Comparison of ENCODE assay signal across 8 cellular contexts in the genomic region with DNA sequence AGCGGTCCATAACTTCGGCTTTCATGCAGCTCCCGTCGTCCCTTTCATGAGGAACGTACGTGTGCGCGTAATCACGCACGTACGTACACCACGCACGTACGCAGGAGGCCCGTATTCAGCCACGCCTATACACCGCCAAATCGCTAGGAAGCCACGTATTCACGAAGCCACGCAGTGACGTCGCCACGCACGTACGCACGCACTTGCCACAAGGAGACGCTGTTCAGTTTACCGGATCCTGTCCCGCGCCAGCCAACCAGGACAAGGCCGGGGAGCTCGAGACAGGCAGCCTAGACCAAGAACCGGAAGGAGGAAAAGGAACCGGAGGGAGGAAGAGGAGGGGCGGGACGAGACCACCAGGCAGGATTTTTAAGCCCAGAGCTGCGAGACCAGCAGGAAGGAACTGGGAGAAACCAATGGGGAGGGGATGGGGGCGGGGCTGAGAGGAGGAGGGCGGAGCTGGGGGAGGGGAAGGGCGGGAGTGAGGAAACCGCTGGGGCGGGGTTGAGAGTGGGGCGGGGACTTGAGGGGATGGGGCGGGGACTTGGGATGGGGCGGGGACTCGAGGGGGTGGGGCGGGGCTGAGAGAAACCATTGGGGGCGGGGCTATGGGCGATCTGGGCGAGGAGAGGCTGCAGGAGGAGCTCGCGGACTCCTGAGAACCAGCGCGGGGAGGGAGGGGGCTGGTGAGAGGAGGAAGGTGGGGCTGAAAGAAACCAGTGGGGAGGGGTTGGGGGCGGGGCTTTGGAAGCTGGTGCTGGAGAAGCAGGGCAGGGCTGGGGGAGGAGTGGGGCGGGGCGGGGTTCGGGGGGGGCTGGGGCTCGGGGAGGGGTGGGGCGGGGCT. TPM values are rescaled to one million over a fixed set of nuclear protein-coding genes. Genes with fewer than 3 reads are reported as not detected.
A peak's percentile ranks its signal among the peaks of the same experiment; 100 is the strongest.
DNase-seq lines count a peak whose midpoint lies in the region; ATAC-seq and TF ChIP-seq lines count a peak whose summit lies in the region.

A gene (minus strand): TSS at position 65 of the 844 bp plus-strand sequence. CDS start 4,617 bp downstream, outside the sequence.

- H4K20me1 ChIP-seq in DOHH2 (ENCODE audit: control insufficient read depth, insufficient read depth, low read depth, low read length) (no peaks in the 10 kb centered on the region), GM23338 (replicated peaks; ENCODE audit: insufficient read depth) (no peaks in the 10 kb centered on the region)

- H3K9me3 ChIP-seq in DOHH2 (ENCODE audit: control insufficient read depth, insufficient read depth, low read length) (no peaks in the 10 kb centered on the region), esophagus squamous epithelium (no peaks in the 10 kb centered on the region)

- H3K36me3 ChIP-seq in DOHH2 (ENCODE audit: control insufficient read depth, low read length) = 0 out of 2 replicates have a peak, but pooled peaks cover 3% of the 10 kb centered on the region
- no peaks in the 10 kb centered on the region for H3K36me3 ChIP-seq in GM23338 (ENCODE audit: insufficient read depth)
- peaks cover 0 to 14% (median 0%) of the 10 kb centered on the region in 3 donors for H3K36me3 ChIP-seq in esophagus squamous epithelium

- no peaks in the 10 kb centered on the region for H3K4me1 Mint-ChIP-seq in GM23338
- peaks cover 4% of the 10 kb centered on the region for H3K4me1 Mint-ChIP-seq in activated T-helper 1 cell treated with anti-CD3 and anti-CD28 coated beads, Interleukin-12 subunit alpha, Interleukin-12 subunit beta, Interleukin-2, Interleukin-4 antibody, amounts not matched to agents 30 ng/mL and 10 ng/mL and 1 ng/mL, durations not matched to agents 14 hours and 24 hours and 36 hours (ENCODE audit: low read depth)

- peak in 3 of 4 donors; percentile 19 to 69 (median 54) for TF ChIP-seq POLR2A in esophagus squamous epithelium (IDR thresholded peaks at IDR 0.05)

- H3K27ac Mint-ChIP-seq in GM23338 = peak within 1 kb of the TSS; percentile 95
- H3K27ac Mint-ChIP-seq in activated T-helper 1 cell treated with anti-CD3 and anti-CD28 coated beads, Interleukin-12 subunit alpha, Interleukin-12 subunit beta, Interleukin-2, Interleukin-4 antibody, amounts not matched to agents 30 ng/mL and 10 ng/mL and 1 ng/mL, durations not matched to agents 14 hours and 24 hours and 36 hours = peak within 1 kb of the TSS; percentile 100

- no peaks in the 10 kb centered on the region for H3F3A ChIP-seq in DOHH2 (ENCODE audit: control insufficient read depth, insufficient read depth)
- H3F3A ChIP-seq in GM23338 (replicated peaks; ENCODE audit: low read depth) = no peaks in the 10 kb centered on the region

- intact Hi-C loops in activated T-helper 1 cell treated with anti-CD3 and anti-CD28 coated beads, Interleukin-12 subunit alpha, Interleukin-12 subunit beta, Interleukin-2, Interleukin-4 antibody, amounts not matched to agents 30 ng/mL and 10 ng/mL and 1 ng/mL, durations not matched to agents 14 hours and 24 hours and 36 hours (cut with micrococcal nuclease) = loop anchor here (2.0 to 10.0 kb wide), 4 partner anchors 66 to 1456 kb away; a partner anchor contains a TSS
- intact Hi-C loops in esophagus squamous epithelium (cut with DNase I) = no loop called here

- ATAC-seq in GM23338 = peak; percentile 52

- H3K79me2 ChIP-seq in DOHH2 (ENCODE audit: control insufficient read depth, low read length) (peaks cover 13% of the 10 kb centered on the region), GM23338 (replicated peaks; ENCODE audit: insufficient read depth) (peaks cover 7% of the 10 kb centered on the region)

- peak; percentile 44 for TF ChIP-seq CTCF in DOHH2 (IDR thresholded peaks at IDR 0.05; ENCODE audit: low read depth, low read length, poor library complexity, severe bottlenecking)
- peak; percentile 45 to 65 for TF ChIP-seq CTCF in GM23338 (conservative IDR thresholded peaks at IDR 0.05; ENCODE audit: low read depth in 2 of 2)
- TF ChIP-seq CTCF in esophagus squamous epithelium (IDR thresholded peaks at IDR 0.05) = peak in 5 of 6 experiments; percentile 30 to 73 (median 59)

- no peaks in the 10 kb centered on the region; the same call in 1 of the 2 replicates for H3K4me1 ChIP-seq in DOHH2 (ENCODE audit: control insufficient read depth, low read length)
- H3K4me1 ChIP-seq in GM23338 (ENCODE audit: insufficient read depth) = no peaks in the 10 kb centered on the region
- H3K4me1 ChIP-seq in esophagus squamous epithelium = peaks cover 0 to 11% (median 3%) of the 10 kb centered on the region in 3 donors

- H2AFZ ChIP-seq in GM23338 = no peak within 1 kb of the TSS

- H3K4me3 ChIP-seq in DOHH2 (ENCODE audit: low read length) (peak within 1 kb of the TSS; percentile 87), GM23338 (peak within 1 kb of the TSS; percentile 68), esophagus squamous epithelium (peak within 1 kb of the TSS; percentile 63 to 79 (median 68))

- H3K9me2 ChIP-seq in DOHH2 (replicated peaks; ENCODE audit: control insufficient read depth, low read length) (no peaks in the 10 kb centered on the region), GM23338 (ENCODE audit: insufficient read depth) (no peaks in the 10 kb centered on the region)

- H3K27me3 ChIP-seq in DOHH2 (ENCODE audit: control insufficient read depth, low read length) (no peaks in the 10 kb centered on the region), GM23338 (ENCODE audit: insufficient read depth) (no peaks in the 10 kb centered on the region), esophagus squamous epithelium (no peaks in the 10 kb centered on the region)

- H3K9me3 Mint-ChIP-seq in GM23338 = no peaks in the 10 kb centered on the region
- no peaks in the 10 kb centered on the region for H3K9me3 Mint-ChIP-seq in activated T-helper 1 cell treated with anti-CD3 and anti-CD28 coated beads, Interleukin-12 subunit alpha, Interleukin-12 subunit beta, Interleukin-2, Interleukin-4 antibody, amounts not matched to agents 30 ng/mL and 10 ng/mL and 1 ng/mL, durations not matched to agents 14 hours and 24 hours and 36 hours

- H3K4me3 Mint-ChIP-seq in GM23338 = peak within 1 kb of the TSS; percentile 86
- H3K4me3 Mint-ChIP-seq in activated T-helper 1 cell treated with anti-CD3 and anti-CD28 coated beads, Interleukin-12 subunit alpha, Interleukin-12 subunit beta, Interleukin-2, Interleukin-4 antibody, amounts not matched to agents 30 ng/mL and 10 ng/mL and 1 ng/mL, durations not matched to agents 14 hours and 24 hours and 36 hours = peak within 1 kb of the TSS; percentile 92

- WGBS in esophagus squamous epithelium, 2 donors = 0 to 54% methylated on average over 30 to 35 of the region's 61 CpGs

- H3K36me3 Mint-ChIP-seq in GM23338 (ENCODE audit: low read depth) = peaks cover 5% of the 10 kb centered on the region; the same call in 1 of the 3 replicates
- H3K36me3 Mint-ChIP-seq in activated T-helper 1 cell treated with anti-CD3 and anti-CD28 coated beads, Interleukin-12 subunit alpha, Interleukin-12 subunit beta, Interleukin-2, Interleukin-4 antibody, amounts not matched to agents 30 ng/mL and 10 ng/mL and 1 ng/mL, durations not matched to agents 14 hours and 24 hours and 36 hours (ENCODE audit: low read depth) = peaks cover 7% of the 10 kb centered on the region

- H3K27ac ChIP-seq in DOHH2 (ENCODE audit: low read depth, low read length) = peak within 1 kb of the TSS; percentile 71
- peak within 1 kb of the TSS; percentile 83; the same call in 1 of the 2 replicates for H3K27ac ChIP-seq in GM23338 (ENCODE audit: low read depth)
- peak within 1 kb of the TSS; percentile 93 to 97 (median 94) for H3K27ac ChIP-seq in esophagus squamous epithelium

- H3K4me2 ChIP-seq in DOHH2 (ENCODE audit: low read length) (peak within 1 kb of the TSS; percentile 73), GM23338 (peak within 1 kb of the TSS; percentile 78)

- peaks cover 6% of the 10 kb centered on the region for H3K27me3 Mint-ChIP-seq in GM23338 (ENCODE audit: insufficient read depth, low read depth, poor library complexity)
- H3K27me3 Mint-ChIP-seq in activated T-helper 1 cell treated with anti-CD3 and anti-CD28 coated beads, Interleukin-12 subunit alpha, Interleukin-12 subunit beta, Interleukin-2, Interleukin-4 antibody, amounts not matched to agents 30 ng/mL and 10 ng/mL and 1 ng/mL, durations not matched to agents 14 hours and 24 hours and 36 hours (ENCODE audit: insufficient read depth) = no peaks in the 10 kb centered on the region

- peak; percentile 92 for DNase-seq in GM23338 (ENCODE audit: low spot score)
- DNase-seq in LHCN-M2 (ENCODE audit: low read depth) = peak; percentile 97
- DNase-seq in RPMI7951 (ENCODE audit: low read depth) = peak; percentile 99
- DNase-seq in activated T-helper 1 cell treated with anti-CD3 and anti-CD28 coated beads, Interleukin-12 subunit alpha, Interleukin-12 subunit beta, Interleukin-2, Interleukin-4 antibody, amounts not matched to agents 30 ng/mL and 10 ng/mL and 1 ng/mL, durations not matched to agents 14 hours and 24 hours and 36 hours (ENCODE audit: low spot score) = peak; percentile 89
- DNase-seq in esophagus squamous epithelium (lab: John Stamatoyannopoulos, UW) = peak; percentile 89
- DNase-seq in myocyte (ENCODE audit: low read depth) = peak; percentile 96
- peak; percentile 74 to 87 for DNase-seq in stimulated activated CD8-positive, alpha-beta memory T cell treated with anti-CD3 and anti-CD28 coated beads, Interleukin-7, amount 100 ng/mL, for 48 hours (ENCODE audit: extremely low read depth in 1 of 2, low read depth in 1 of 2)

TF ChIP-seq in GM23338, 12 proteins besides CTCF, POLR2A, EP300 and RAD21 (continues in another document):
- TF ChIP-seq EZH2 (IDR thresholded peaks at IDR 0.05; ENCODE audit: low read depth, unreplicated experiment) = no peak
- no peak for TF ChIP-seq STAT1 (IDR thresholded peaks at IDR 0.05; ENCODE audit: unreplicated experiment)
- no peak for TF ChIP-seq NANOG (IDR thresholded peaks at IDR 0.05; ENCODE audit: borderline replicate concordance)
- no peak for TF ChIP-seq JUNB (IDR thresholded peaks at IDR 0.05; ENCODE audit: unreplicated experiment)
- no peak for TF ChIP-seq ZNF114 (CRISPR knock-in tag; IDR thresholded peaks at IDR 0.05)
- no peak for TF ChIP-seq ZNF331 (CRISPR knock-in tag; IDR thresholded peaks at IDR 0.05; ENCODE audit: low read depth)

RNA-seq across cellular contexts. Expression of the gene that starts here (rescaled TPM):
- total RNA-seq in GM23338 (2014; rRNA removed; shearing (Covaris generic)) = 23.0 and 25.1 TPM in 2 replicates
- polyA plus RNA-seq in GM23338 (2016; fragmentation: Nextera tagmentation; extraction: Ambion mirVana) = 22.1 and 24.4 TPM in 2 replicates
- total RNA-seq in LHCN-M2 (2014; rRNA removed) (20.1 and 20.7 TPM in 2 replicates), esophagus squamous epithelium (10 to 100 TPM; 12.7 to 23.3 (median 19.0) TPM), myocyte (20.2 and 34.6 TPM in 2 replicates)
- polyA plus RNA-seq in LHCN-M2 (2012) = 29.9 TPM
- total RNA-seq in RPMI7951 (2014; rRNA removed; shearing (Covaris generic)) = 19.2 and 25.0 TPM in 2 replicates
- total RNA-seq in activated T-helper 1 cell treated with anti-CD3 and anti-CD28 coated beads, Interleukin-12 subunit alpha, Interleukin-12 subunit beta, Interleukin-2, Interleukin-4 antibody, amounts not matched to agents 30 ng/mL and 10 ng/mL and 1 ng/mL, durations not matched to agents 14 hours and 24 hours and 36 hours = 54.2 and 63.3 TPM in 2 replicates
- 55.4 TPM for polyA plus RNA-seq in myocyte (2012)

Comparison
In these comparisons a context has a peak if more than half of its experiments do, and no peak if none do; other contexts are left out.
1. Peak in every context shown above with its lines: DNase-seq, ATAC-seq, H3K4me3 ChIP-seq and H3K27ac ChIP-seq.